ENCODE assay signal across 19 cellular contexts in genomic region chr1:153402226-153402625, GRCh38. TPM values are rescaled to one million over a fixed set of nuclear protein-coding genes. Genes with fewer than 3 reads are reported as not detected.
A peak's percentile ranks its signal among the peaks of the same experiment; 100 is the strongest.
DNase-seq lines count a peak whose midpoint lies in the region; ATAC-seq and TF ChIP-seq lines count a peak whose summit lies in the region.
"Had no signal": no experiment of that assay in that cellular context is flagged by ENCODE, and none has a peak within 500 bp of the region (broad histone marks: within the 10 kb centered on the region; RNA-seq: fewer than 3 reads in every experiment).

No MANE protein-coding gene starts in this region.

- TF ChIP-seq POLR2A in heart left ventricle (IDR thresholded peaks at IDR 0.05) = no peak

- H3K27me3 Mint-ChIP-seq in dendritic cell treated with granulocyte-macrophage colony-stimulating factor and Interleukin-4, amounts not matched to agents 40 ng/mL and 50 ng/mL, for 4 days = peaks cover 8% of the 10 kb centered on the region
- peaks cover 3% of the 10 kb centered on the region for H3K27me3 Mint-ChIP-seq in activated CD8-positive, alpha-beta T cell treated with anti-CD3 and anti-CD28 coated beads, Interleukin-2, amount 10 ng/mL, durations not matched to agents 7 days and 5 days (ENCODE audit: low read depth)

- intact Hi-C loops in heart left ventricle (cut with DNase I) = loop anchor here in 1 of 10 donors (10.0 kb wide), 1 partner anchor 47 kb away; the partner anchor contains the start of gene S100A9
- intact Hi-C loops in dendritic cell treated with granulocyte-macrophage colony-stimulating factor and Interleukin-4, amounts not matched to agents 40 ng/mL and 50 ng/mL, for 4 days (cut with micrococcal nuclease) = loop anchor here (5.0 kb wide), 1 partner anchor 90 kb away; no protein-coding TSS in a partner anchor

- H3K27ac Mint-ChIP-seq in dendritic cell treated with granulocyte-macrophage colony-stimulating factor and Interleukin-4, amounts not matched to agents 40 ng/mL and 50 ng/mL, for 4 days = peak overlapping the region; percentile 49
- H3K27ac Mint-ChIP-seq in activated CD8-positive, alpha-beta T cell treated with anti-CD3 and anti-CD28 coated beads, Interleukin-2, amount 10 ng/mL, durations not matched to agents 7 days and 5 days = no peak overlapping the region
- H3K27ac Mint-ChIP-seq: CD4-positive, CD25-positive, alpha-beta regulatory T cell; CD8-positive, alpha-beta memory T cell; IgD-negative memory B cell had no signal

- no peak overlapping the region for H3K4me3 Mint-ChIP-seq in dendritic cell treated with granulocyte-macrophage colony-stimulating factor and Interleukin-4, amounts not matched to agents 40 ng/mL and 50 ng/mL, for 4 days
- H3K4me3 Mint-ChIP-seq in activated CD8-positive, alpha-beta T cell treated with anti-CD3 and anti-CD28 coated beads, Interleukin-2, amount 10 ng/mL, durations not matched to agents 7 days and 5 days = no peak overlapping the region
- H3K4me3 Mint-ChIP-seq: CD4-positive, CD25-positive, alpha-beta regulatory T cell; CD8-positive, alpha-beta memory T cell; IgD-negative memory B cell had no signal

- no peaks in the 10 kb centered on the region for H3K36me3 Mint-ChIP-seq in dendritic cell treated with granulocyte-macrophage colony-stimulating factor and Interleukin-4, amounts not matched to agents 40 ng/mL and 50 ng/mL, for 4 days (ENCODE audit: low read depth)
- no peaks in the 10 kb centered on the region for H3K36me3 Mint-ChIP-seq in activated CD8-positive, alpha-beta T cell treated with anti-CD3 and anti-CD28 coated beads, Interleukin-2, amount 10 ng/mL, durations not matched to agents 7 days and 5 days (ENCODE audit: low read depth)
- H3K36me3 Mint-ChIP-seq: CD4-positive, CD25-positive, alpha-beta regulatory T cell; CD8-positive, alpha-beta memory T cell; IgD-negative memory B cell had no signal

- WGBS in heart left ventricle, 4 donors = 59 to 62% (median 61%) methylated on average over 2 of the region's 2 CpGs

- H3K4me1 ChIP-seq in right atrium auricular region (no peaks in the 10 kb centered on the region), heart left ventricle (peaks cover 0 to 7% (median 0%) of the 10 kb centered on the region in 12 donors), neutrophil (ENCODE audit: control insufficient read depth in 1 of 2, insufficient read depth in 1 of 2, low read depth in 1 of 2, low read length in 1 of 2) (peaks cover 80 to 82% of the 10 kb centered on the region in 2 experiments)
- H3K4me1 ChIP-seq: BE2C, Caco-2 had no signal

- no peaks in the 10 kb centered on the region for H3K9me3 Mint-ChIP-seq in dendritic cell treated with granulocyte-macrophage colony-stimulating factor and Interleukin-4, amounts not matched to agents 40 ng/mL and 50 ng/mL, for 4 days
- H3K9me3 Mint-ChIP-seq in activated CD8-positive, alpha-beta T cell treated with anti-CD3 and anti-CD28 coated beads, Interleukin-2, amount 10 ng/mL, durations not matched to agents 7 days and 5 days (ENCODE audit: insufficient read depth) = no peaks in the 10 kb centered on the region
- H3K9me3 Mint-ChIP-seq: CD8-positive, alpha-beta memory T cell; IgD-negative memory B cell had no signal

- H3K27ac ChIP-seq in right atrium auricular region = no peak overlapping the region
- H3K27ac ChIP-seq in heart left ventricle = no peak overlapping the region
- H3K27ac ChIP-seq in neutrophil = peak overlapping the region; percentile 100

- H3K9me3 ChIP-seq in right atrium auricular region (no peaks in the 10 kb centered on the region), heart left ventricle (no peaks in the 10 kb centered on the region), neutrophil (no peaks in the 10 kb centered on the region)
- H3K9me3 ChIP-seq: BE2C, Caco-2 had no signal

- TF ChIP-seq CTCF in right atrium auricular region (IDR thresholded peaks at IDR 0.05) (no peak), heart left ventricle (IDR thresholded peaks at IDR 0.05) (no peak), neutrophil (IDR thresholded peaks at IDR 0.05) (no peak)

- CTCF ChIA-PET in activated CD8-positive, alpha-beta T cell treated with anti-CD3 and anti-CD28 coated beads, Interleukin-2, amount 10 ng/mL, durations not matched to agents 7 days and 5 days (lab: Charles Lee) = interaction anchor here (4.2 kb wide), 1 partner anchor 48 kb away, joined by 26 read pairs; no protein-coding TSS in a partner anchor

- peaks cover 53% of the 10 kb centered on the region for H3K4me1 Mint-ChIP-seq in dendritic cell treated with granulocyte-macrophage colony-stimulating factor and Interleukin-4, amounts not matched to agents 40 ng/mL and 50 ng/mL, for 4 days (ENCODE audit: low read depth)
- peaks cover 3% of the 10 kb centered on the region for H3K4me1 Mint-ChIP-seq in activated CD8-positive, alpha-beta T cell treated with anti-CD3 and anti-CD28 coated beads, Interleukin-2, amount 10 ng/mL, durations not matched to agents 7 days and 5 days (ENCODE audit: low read depth)
- H3K4me1 Mint-ChIP-seq: IgD-negative memory B cell had no signal

- POLR2A ChIA-PET in activated CD8-positive, alpha-beta T cell treated with anti-CD3 and anti-CD28 coated beads, Interleukin-2, amount 10 ng/mL, durations not matched to agents 7 days and 5 days (lab: Charles Lee) = no interaction called here

- DNase-seq in right atrium auricular region (ENCODE audit: low spot score) (peak; percentile 36), heart left ventricle (no peak), NCI-H524 treated with DMSO at 0.1 percent for 48 hours (lab: John Stamatoyannopoulos, UW) (no peak)
- DNase-seq in stimulated activated CD4-positive, alpha-beta T cell treated with anti-CD3 and anti-CD28 coated beads, Interleukin-2, amount 100 ng/mL, for 48 hours = no peak
- no peak for DNase-seq in activated CD8-positive, alpha-beta T cell treated with anti-CD3 and anti-CD28 coated beads, Interleukin-2, amount 10 ng/mL, durations not matched to agents 7 days and 5 days
- DNase-seq: 8988T; BE2C; C1 segment of cervical spinal cord; Caco-2; CD4-positive, CD25-positive, alpha-beta regulatory T cell; CD8-positive, alpha-beta memory T cell; HCEC 1CT had no signal

- no peak overlapping the region for H3K4me3 ChIP-seq in right atrium auricular region
- H3K4me3 ChIP-seq in heart left ventricle = no peak overlapping the region
- H3K4me3 ChIP-seq in neutrophil (ENCODE audit: low read depth in 1 of 2, low read length in 1 of 2) = peak overlapping the region; percentile 41 to 49

- H3K27me3 ChIP-seq in right atrium auricular region (no peaks in the 10 kb centered on the region), heart left ventricle (peaks cover 0 to 16% (median 0%) of the 10 kb centered on the region in 9 donors), neutrophil (peaks cover 8% of the 10 kb centered on the region)

- ATAC-seq in heart left ventricle = no peak
- ATAC-seq in activated CD8-positive, alpha-beta T cell treated with anti-CD3 and anti-CD28 coated beads, Interleukin-2, amount 10 ng/mL, durations not matched to agents 7 days and 5 days = no peak
- ATAC-seq: HepG2 had no signal

- H3K36me3 ChIP-seq in right atrium auricular region (no peaks in the 10 kb centered on the region), heart left ventricle (no peaks in the 10 kb centered on the region), neutrophil (no peaks in the 10 kb centered on the region)
- H3K36me3 ChIP-seq: BE2C had no signal

RNA-seq across cellular contexts. Expression of gene S100A8, which starts 11.4 kb away (rescaled TPM):
- 10 to 100 TPM; 19.1 to 37.1 TPM for total RNA-seq in right atrium auricular region
- total RNA-seq in heart left ventricle = 100 to 1,000 TPM in 2 of 9 donors, 10 to 100 TPM in 6, 1 to 10 TPM in 1; 6.0 to 199 (median 27.2) TPM
- 10 to 100 TPM; 32.3 to 72.9 TPM for polyA plus RNA-seq in heart left ventricle
- not detected for total RNA-seq in activated CD8-positive, alpha-beta T cell treated with anti-CD3 and anti-CD28 coated beads, Interleukin-2, amount 10 ng/mL, durations not matched to agents 7 days and 5 days
- total RNA-seq: A673; Caco-2; CD4-positive, CD25-positive, alpha-beta regulatory T cell; CD8-positive, alpha-beta memory T cell; H1; HepG2 had no signal
- polyA plus RNA-seq: AG04450; CD8-positive, alpha-beta memory T cell; H1; HepG2 had no signal

RNA-seq across cellular contexts. Expression of gene S100A7A, which starts 14.1 kb away (rescaled TPM):
- total RNA-seq in right atrium auricular region (not detected), heart left ventricle (not detected)
- polyA plus RNA-seq in heart left ventricle = not detected
- not detected for total RNA-seq in activated CD8-positive, alpha-beta T cell treated with anti-CD3 and anti-CD28 coated beads, Interleukin-2, amount 10 ng/mL, durations not matched to agents 7 days and 5 days
- total RNA-seq: A673; Caco-2; CD4-positive, CD25-positive, alpha-beta regulatory T cell; CD8-positive, alpha-beta memory T cell; H1; HepG2 had no signal
- polyA plus RNA-seq: AG04450; CD4-positive, CD25-positive, alpha-beta regulatory T cell; CD8-positive, alpha-beta memory T cell; H1; HepG2; IgD-negative memory B cell had no signal

RNA-seq across cellular contexts. Expression of gene S100A12, which starts 26.8 kb away (rescaled TPM):
- 1 to 10 TPM; 5.5 to 5.7 TPM for total RNA-seq in right atrium auricular region
- total RNA-seq in heart left ventricle = 1 to 10 TPM in 8 of 9 donors, not detected in 1; 1.2 to 8.9 (median 3.7) TPM
- 1 to 10 TPM; 5.1 to 9.1 TPM for polyA plus RNA-seq in heart left ventricle
- not detected for total RNA-seq in activated CD8-positive, alpha-beta T cell treated with anti-CD3 and anti-CD28 coated beads, Interleukin-2, amount 10 ng/mL, durations not matched to agents 7 days and 5 days
- total RNA-seq: A673; Caco-2; CD4-positive, CD25-positive, alpha-beta regulatory T cell; CD8-positive, alpha-beta memory T cell; H1; HepG2 had no signal
- polyA plus RNA-seq: AG04450; CD8-positive, alpha-beta memory T cell; H1; HepG2 had no signal

RNA-seq across cellular contexts. Expression of gene S100A9, which starts 44.6 kb away (rescaled TPM):
- total RNA-seq in right atrium auricular region (100 to 1,000 TPM in 1 of 2 donors, 10 to 100 TPM in 1; 65.7 to 199 TPM), heart left ventricle (100 to 1,000 TPM in 3 of 9 donors, 10 to 100 TPM in 5, 1 to 10 TPM in 1; 5.7 to 350 (median 76.2) TPM)
- polyA plus RNA-seq in heart left ventricle = 100 to 1,000 TPM in 1 of 2 donors, 10 to 100 TPM in 1; 43.3 to 202 TPM
- not detected for total RNA-seq in activated CD8-positive, alpha-beta T cell treated with anti-CD3 and anti-CD28 coated beads, Interleukin-2, amount 10 ng/mL, durations not matched to agents 7 days and 5 days
- total RNA-seq: A673; Caco-2; CD4-positive, CD25-positive, alpha-beta regulatory T cell; H1 had no signal
- polyA plus RNA-seq: AG04450, H1 had no signal

RNA-seq across cellular contexts. Expression of gene PGLYRP4, which starts 53.6 kb away (rescaled TPM):
- total RNA-seq in right atrium auricular region (not detected), heart left ventricle (not detected)
- polyA plus RNA-seq in heart left ventricle = not detected
- total RNA-seq in activated CD8-positive, alpha-beta T cell treated with anti-CD3 and anti-CD28 coated beads, Interleukin-2, amount 10 ng/mL, durations not matched to agents 7 days and 5 days = not detected
- total RNA-seq: A673; Caco-2; CD8-positive, alpha-beta memory T cell; H1; HepG2 had no signal
- polyA plus RNA-seq: AG04450; CD8-positive, alpha-beta memory T cell; H1; HepG2; IgD-negative memory B cell had no signal

Comparison
In these comparisons a context has a peak if more than half of its experiments do, and no peak if none do; other contexts are left out.
1. H3K4me3 ChIP-seq: peak in neutrophil (2 of 2); none in right atrium auricular region (0 of 2) and heart left ventricle (0 of 12).
2. RNA of gene S100A8, which starts 11.4 kb away (total RNA-seq): 19.1 to 37.1 TPM in right atrium auricular region and 6.0 to 199 TPM in heart left ventricle; not detected in activated CD8-positive, alpha-beta T cell treated with anti-CD3 and anti-CD28 coated beads, Interleukin-2, amount 10 ng/mL, durations not matched to agents 7 days and 5 days; every median in the first group is over 4 times any median in the second.